Comparison of ENCODE assay signal across 16 cellular contexts in genomic region chr10:4431114-4431862, GRCh38.
DNase-seq lines count a peak whose midpoint lies in the region; ATAC-seq, FAIRE-seq and TF ChIP-seq lines count a peak whose summit lies in the region.
"Had no signal": no experiment of that assay in that cellular context is flagged by ENCODE, and none has a peak within 500 bp of the region (broad histone marks: within the 10 kb centered on the region; RNA-seq: fewer than 3 reads in every experiment).

No MANE protein-coding gene starts in this region.

- H3K4me3 Mint-ChIP-seq in HFFc6 = no peak overlapping the region
- no peak overlapping the region for H3K4me3 Mint-ChIP-seq in stimulated activated memory B cell treated with anti-CD40 and anti-IgM and Interleukin-4, amounts not matched to agents 10 μg/mL and 1 μg/mL and 100 μg/mL, for 72 hours
- H3K4me3 Mint-ChIP-seq: activated B cell treated with CpG ODN at 0.5 μM for 24 hours, immature natural killer cell had no signal

- H3K4me1 Mint-ChIP-seq in HFFc6 (ENCODE audit: low read depth) = peaks cover 9% of the 10 kb centered on the region; the same call in 1 of the 2 replicates
- no peaks in the 10 kb centered on the region for H3K4me1 Mint-ChIP-seq in stimulated activated memory B cell treated with anti-CD40 and anti-IgM and Interleukin-4, amounts not matched to agents 10 μg/mL and 1 μg/mL and 100 μg/mL, for 72 hours
- H3K4me1 Mint-ChIP-seq: activated B cell treated with CpG ODN at 0.5 μM for 24 hours, immature natural killer cell had no signal

- DNase-seq in HFFc6 = peak; percentile 66
- DNase-seq in amniotic epithelial cell (ENCODE audit: low read depth) = peak; percentile 83
- DNase-seq in islet precursor cell = peak; percentile 69
- DNase-seq in T1000 (lab: John Stamatoyannopoulos, UW) = no peak
- DNase-seq: activated B cell treated with CpG ODN at 0.5 μM for 24 hours; DMS79 treated with DMSO at 0.1 percent for 48 hours; immature natural killer cell; mucosa of descending colon; stimulated activated CD4-positive, alpha-beta T cell treated with anti-CD3 and anti-CD28 coated beads, Interleukin-2, amount 100 ng/mL, for 24 hours had no signal

- no peak for ATAC-seq in stimulated activated memory B cell treated with anti-CD40 and anti-IgM and Interleukin-4, amounts not matched to agents 10 μg/mL and 1 μg/mL and 100 μg/mL, for 72 hours
- ATAC-seq in GM19324 (IDR thresholded peaks at IDR 0.05; ENCODE audit: low FRiP score, unreplicated experiment) (no peak), GM18909 (IDR thresholded peaks at IDR 0.05; ENCODE audit: poor library complexity, unreplicated experiment) (no peak)
- ATAC-seq: mucosa of descending colon had no signal

- no peaks in the 10 kb centered on the region for H3K9me3 Mint-ChIP-seq in HFFc6
- no peaks in the 10 kb centered on the region for H3K9me3 Mint-ChIP-seq in stimulated activated memory B cell treated with anti-CD40 and anti-IgM and Interleukin-4, amounts not matched to agents 10 μg/mL and 1 μg/mL and 100 μg/mL, for 72 hours
- H3K9me3 Mint-ChIP-seq: activated B cell treated with CpG ODN at 0.5 μM for 24 hours had no signal

- H3K36me3 Mint-ChIP-seq in HFFc6 (ENCODE audit: low read depth) = peaks cover 8% of the 10 kb centered on the region
- H3K36me3 Mint-ChIP-seq in stimulated activated memory B cell treated with anti-CD40 and anti-IgM and Interleukin-4, amounts not matched to agents 10 μg/mL and 1 μg/mL and 100 μg/mL, for 72 hours = no peaks in the 10 kb centered on the region
- H3K36me3 Mint-ChIP-seq: immature natural killer cell had no signal

- no peak for TF ChIP-seq CTCF in HFFc6 (IDR thresholded peaks at IDR 0.05)

- no peaks in the 10 kb centered on the region for H3K27me3 Mint-ChIP-seq in HFFc6 (ENCODE audit: insufficient read depth)
- no peaks in the 10 kb centered on the region for H3K27me3 Mint-ChIP-seq in stimulated activated memory B cell treated with anti-CD40 and anti-IgM and Interleukin-4, amounts not matched to agents 10 μg/mL and 1 μg/mL and 100 μg/mL, for 72 hours
- H3K27me3 Mint-ChIP-seq: activated B cell treated with CpG ODN at 0.5 μM for 24 hours had no signal

- H3K27ac Mint-ChIP-seq in HFFc6 = peak overlapping the region; percentile 15; the same call in 1 of the 2 replicates
- no peak overlapping the region for H3K27ac Mint-ChIP-seq in stimulated activated memory B cell treated with anti-CD40 and anti-IgM and Interleukin-4, amounts not matched to agents 10 μg/mL and 1 μg/mL and 100 μg/mL, for 72 hours
- H3K27ac Mint-ChIP-seq: activated B cell treated with CpG ODN at 0.5 μM for 24 hours, immature natural killer cell had no signal

- peak; percentile 98 for FAIRE-seq in A204.1 (lab: Jason Lieb, UNC)
- FAIRE-seq: GM12892, GM19239, H54 had no signal
